8 cellular contexts compared by ENCODE assay signal in genomic region chr17:68108313-68109000, GRCh38.
"Had no signal": no experiment of that assay in that cellular context is flagged by ENCODE, and none has a peak within 500 bp of the region (broad histone marks: within the 10 kb centered on the region; RNA-seq: fewer than 3 reads in every experiment).

No MANE protein-coding gene starts in this region.

- FAIRE-seq: H1 had no signal

- H2AFZ ChIP-seq: GM23338 had no signal

- H3K4me1 ChIP-seq: HAP-1 had no signal

- DNase-seq: H7, Karpas-422 had no signal

- H3K9ac ChIP-seq: KMS-11 had no signal

- H3K4me3 ChIP-seq: GM23338, HAP-1 had no signal

- ATAC-seq: GM23338, HCT116 had no signal

- H3K4me2 ChIP-seq: GM23338, KMS-11 had no signal

- H3K27ac ChIP-seq: HL-60, KMS-11 had no signal
